In the genomic region with DNA sequence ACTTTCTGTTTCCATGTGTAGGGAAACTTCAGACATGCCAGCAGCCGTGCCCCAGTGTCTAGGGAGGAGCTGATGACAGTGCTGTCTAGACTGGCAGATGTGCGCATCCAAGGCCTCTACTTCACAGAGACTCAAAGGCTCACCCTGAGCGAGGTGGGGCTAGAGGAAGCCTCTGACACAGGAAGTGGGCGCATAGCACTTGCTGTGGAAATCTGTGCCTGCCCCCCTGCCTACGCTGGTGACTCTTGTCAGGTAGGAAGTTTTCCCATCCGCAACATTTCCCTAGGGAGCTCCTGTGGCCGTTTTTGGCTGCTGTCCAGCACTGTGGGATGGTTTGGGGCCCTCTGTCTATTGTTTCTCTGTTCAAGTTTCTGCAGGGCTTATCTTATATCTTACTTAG, we compare ENCODE assay signal across 1 cellular context.
TF ChIP-seq lines count a peak whose summit lies in the region.

No MANE protein-coding gene starts in this region.

TF ChIP-seq in HEK293, 187 proteins besides CTCF, POLR2A, EP300 and RAD21 (continued from another document):
- TF ChIP-seq ZNF513 (tag by site-specific recombination; IDR thresholded peaks at IDR 0.05) (no peak), ZFP37 (tag by site-specific recombination; IDR thresholded peaks at IDR 0.05) (no peak), EGR2 (tag by site-specific recombination; IDR thresholded peaks at IDR 0.05; ENCODE audit: low read depth) (peak; percentile 86), ZNF214 (tag by site-specific recombination; IDR thresholded peaks at IDR 0.05; ENCODE audit: borderline replicate concordance) (no peak), ZNF202 (tag by site-specific recombination; IDR thresholded peaks at IDR 0.05; ENCODE audit: borderline replicate concordance) (no peak), IKZF3 (tag by site-specific recombination; IDR thresholded peaks at IDR 0.05) (peak; percentile 66; the same call in 1 of the 2 replicates), ZSCAN16 (tag by site-specific recombination; IDR thresholded peaks at IDR 0.05) (no peak), MZF1 (tag by site-specific recombination; IDR thresholded peaks at IDR 0.05; ENCODE audit: borderline replicate concordance) (no peak), ZNF560 (tag by site-specific recombination; IDR thresholded peaks at IDR 0.05; ENCODE audit: borderline replicate concordance) (no peak), ZBTB7A (tag by site-specific recombination; IDR thresholded peaks at IDR 0.05; ENCODE audit: low read depth) (no peak), ZNF843 (tag by site-specific recombination; IDR thresholded peaks at IDR 0.05) (no peak), ZNF621 (tag by site-specific recombination; IDR thresholded peaks at IDR 0.05) (no peak), ZNF140 (tag by site-specific recombination; IDR thresholded peaks at IDR 0.05) (no peak), ZNF660 (tag by site-specific recombination; IDR thresholded peaks at IDR 0.05) (no peak), ZNF600 (tag by site-specific recombination; IDR thresholded peaks at IDR 0.05) (0 out of 2 replicates have a peak, but pooled peaks have one; percentile 41), REPIN1 (tag by site-specific recombination; IDR thresholded peaks at IDR 0.05; ENCODE audit: low read depth) (no peak), KLF10 (tag by site-specific recombination; IDR thresholded peaks at IDR 0.05) (no peak), TRIM28 (IDR thresholded peaks at IDR 0.05; ENCODE audit: borderline replicate concordance, low read length) (peak; percentile 57; the same call in 1 of the 2 replicates), YY2 (tag by site-specific recombination; IDR thresholded peaks at IDR 0.05) (no peak)
- TF ChIP-seq, protein P1, sequence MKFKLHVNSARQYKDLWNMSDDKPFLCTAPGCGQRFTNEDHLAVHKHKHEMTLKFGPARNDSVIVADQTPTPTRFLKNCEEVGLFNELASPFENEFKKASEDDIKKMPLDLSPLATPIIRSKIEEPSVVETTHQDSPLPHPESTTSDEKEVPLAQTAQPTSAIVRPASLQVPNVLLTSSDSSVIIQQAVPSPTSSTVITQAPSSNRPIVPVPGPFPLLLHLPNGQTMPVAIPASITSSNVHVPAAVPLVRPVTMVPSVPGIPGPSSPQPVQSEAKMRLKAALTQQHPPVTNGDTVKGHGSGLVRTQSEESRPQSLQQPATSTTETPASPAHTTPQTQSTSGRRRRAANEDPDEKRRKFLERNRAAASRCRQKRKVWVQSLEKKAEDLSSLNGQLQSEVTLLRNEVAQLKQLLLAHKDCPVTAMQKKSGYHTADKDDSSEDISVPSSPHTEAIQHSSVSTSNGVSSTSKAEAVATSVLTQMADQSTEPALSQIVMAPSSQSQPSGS (tag by site-specific recombination; IDR thresholded peaks at IDR 0.05; ENCODE audit: low read depth): no peak
TF ChIP-seq in HEK293: peak in this region for 17.
